32 cellular contexts compared by ENCODE assay signal in genomic region chr12:120522568-120522967, GRCh38.
"Had no signal": no experiment of that assay in that cellular context is flagged by ENCODE, and none has a peak within 500 bp of the region (broad histone marks: within the 10 kb centered on the region; RNA-seq: fewer than 3 reads in every experiment).

No MANE protein-coding gene starts in this region.

- H3K9ac ChIP-seq: neural progenitor cell, parathyroid adenoma had no signal

- H3K9me3 ChIP-seq: neutrophil, ovary, pancreas, prostate gland, psoas muscle, right atrium auricular region, right lobe of liver, sigmoid colon, spleen had no signal

- H3K27me3 Mint-ChIP-seq: naive thymus-derived CD4-positive, alpha-beta T cell; naive thymus-derived CD8-positive, alpha-beta T cell; natural killer cell treated with Interleukin-12 subunit alpha and Interleukin-12 subunit beta and Interleukin-15 and Interleukin-18, amount 100 ng/mL, for 72 hours; progenitor cell of endocrine pancreas had no signal

- H3K79me2 ChIP-seq: parathyroid adenoma had no signal

- H3K36me3 Mint-ChIP-seq: natural killer cell; natural killer cell treated with Interleukin-12 subunit alpha and Interleukin-12 subunit beta and Interleukin-15 and Interleukin-18, amount 100 ng/mL, for 72 hours had no signal

- FAIRE-seq: pancreas, small intestine had no signal

- H3K27ac Mint-ChIP-seq: naive thymus-derived CD4-positive, alpha-beta T cell; naive thymus-derived CD8-positive, alpha-beta T cell; natural killer cell; natural killer cell treated with Interleukin-12 subunit alpha and Interleukin-12 subunit beta and Interleukin-15 and Interleukin-18, amount 100 ng/mL, for 72 hours; nephron; neural progenitor cell; progenitor cell of endocrine pancreas had no signal

- ATAC-seq: naive thymus-derived CD4-positive, alpha-beta T cell; naive thymus-derived CD8-positive, alpha-beta T cell; natural killer cell; natural killer cell treated with Interleukin-12 subunit alpha and Interleukin-12 subunit beta and Interleukin-15 and Interleukin-18, amount 100 ng/mL, for 72 hours; pancreas; psoas muscle; right cardiac atrium; sciatic nerve had no signal

- H3K4me1 ChIP-seq: neural progenitor cell, pancreas, parathyroid adenoma, prostate gland, psoas muscle, right atrium auricular region, sigmoid colon had no signal

- H3K4me1 Mint-ChIP-seq: nephron had no signal

- H3K27ac ChIP-seq: neural progenitor cell, neutrophil, ovary, pancreas, parathyroid adenoma, prostate gland, psoas muscle, right atrium auricular region, right lobe of liver, sigmoid colon, skin epidermis, spleen had no signal

- DNase-seq: naive thymus-derived CD4-positive, alpha-beta T cell; naive thymus-derived CD8-positive, alpha-beta T cell; natural killer cell; nephron progenitor cell; nucleus accumbens; occipital lobe; ovary; pancreas; posterior cingulate gyrus; psoas muscle; retina; right cardiac atrium; right lobe of liver; sigmoid colon; small intestine; spleen; stimulated activated CD4-positive, alpha-beta T cell treated with anti-CD3 and anti-CD28 coated beads, Interleukin-12 subunit alpha, Interleukin-12 subunit beta, amount 100 ng/mL, for 4 hours; stimulated activated CD4-positive, alpha-beta T cell treated with anti-CD3 and anti-CD28 coated beads, Interleukin-15, amount 100 ng/mL, for 24 hours; stimulated activated CD4-positive, alpha-beta T cell treated with anti-CD3 and anti-CD28 coated beads, Interleukin-1b, Interleukin-23, amount 100 ng/mL, for 48 hours; stimulated activated CD4-positive, alpha-beta T cell treated with anti-CD3 and anti-CD28 coated beads, Interleukin-2, amount 100 ng/mL, for 24 hours had no signal

- H3K9me3 Mint-ChIP-seq: naive thymus-derived CD4-positive, alpha-beta T cell; naive thymus-derived CD8-positive, alpha-beta T cell; natural killer cell; natural killer cell treated with Interleukin-12 subunit alpha and Interleukin-12 subunit beta and Interleukin-15 and Interleukin-18, amount 100 ng/mL, for 72 hours; nephron; nephron progenitor cell; neural crest cell; neural progenitor cell had no signal

- H3K4me2 ChIP-seq: neural progenitor cell, smooth muscle cell had no signal

- H3K4me3 ChIP-seq: neural progenitor cell, ovary, pancreas, prostate gland, psoas muscle, right atrium auricular region, right lobe of liver, sigmoid colon, skin epidermis, smooth muscle cell, spleen had no signal

- H3K4me3 Mint-ChIP-seq: naive thymus-derived CD4-positive, alpha-beta T cell; naive thymus-derived CD8-positive, alpha-beta T cell; natural killer cell; natural killer cell treated with Interleukin-12 subunit alpha and Interleukin-12 subunit beta and Interleukin-15 and Interleukin-18, amount 100 ng/mL, for 72 hours; nephron; nephron progenitor cell; neural progenitor cell had no signal

- H3K36me3 ChIP-seq: neural progenitor cell, neutrophil, ovary, pancreas, prostate gland had no signal

- H2AFZ ChIP-seq: neural progenitor cell, parathyroid adenoma had no signal

- H3K27me3 ChIP-seq: neural progenitor cell, neutrophil, ovary, pancreas, right atrium auricular region, right lobe of liver, sigmoid colon, spleen had no signal
